Comparison of ENCODE assay signal across 33 cellular contexts in the genomic region with DNA sequence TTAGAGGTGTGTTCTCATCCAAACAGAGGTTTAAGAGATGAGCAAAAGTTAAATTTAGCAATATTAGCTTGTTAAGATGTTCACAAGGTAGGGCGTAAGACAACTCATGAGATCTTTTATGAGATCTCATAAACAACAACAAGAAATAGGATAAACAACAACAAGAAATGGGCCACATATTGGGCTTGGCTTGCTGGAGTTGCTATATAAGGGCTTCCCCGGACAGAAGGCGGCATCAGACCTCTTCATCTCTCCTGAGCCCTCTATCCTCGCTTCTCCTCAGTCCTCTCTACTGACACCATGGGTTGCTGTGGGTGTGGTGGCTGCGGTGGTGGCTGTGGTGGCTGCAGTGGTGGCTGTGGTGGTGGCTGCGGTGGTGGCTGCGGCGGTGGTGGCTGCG. TPM values are rescaled to one million over a fixed set of nuclear protein-coding genes. Genes with fewer than 3 reads are reported as not detected.
"Had no signal": no experiment of that assay in that cellular context is flagged by ENCODE, and none has a peak within 500 bp of the region (broad histone marks: within the 10 kb centered on the region; RNA-seq: fewer than 3 reads in every experiment).

Gene SCYGR8, plus strand, starts transcription at position 301 of the 400 bp plus-strand sequence. Its CDS starts 0 bp downstream, at position 301.

- FAIRE-seq: endometrium, islet of Langerhans, keratinocyte had no signal

- H3K9me3 Mint-ChIP-seq: dendritic cell treated with granulocyte-macrophage colony-stimulating factor and Interleukin-4, amounts not matched to agents 40 ng/mL and 50 ng/mL, for 4 days; effector memory CD8-positive, alpha-beta T cell; endodermal cell; mesothelial cell of epicardium had no signal

- H3K4me3 ChIP-seq: colonic mucosa, esophagus squamous epithelium, gastrocnemius medialis, heart right ventricle, left lung, lower lobe of right lung, mucosa of descending colon had no signal

- H3K4me3 Mint-ChIP-seq: dendritic cell treated with granulocyte-macrophage colony-stimulating factor and Interleukin-4, amounts not matched to agents 40 ng/mL and 50 ng/mL, for 4 days; effector memory CD8-positive, alpha-beta T cell; endodermal cell; mesothelial cell of epicardium had no signal

- DNase-seq: colonic mucosa; cortex of kidney; effector CD8-positive, alpha-beta T cell; effector memory CD8-positive, alpha-beta T cell; endodermal cell; erythroblast; esophagus squamous epithelium; foreskin fibroblast; foreskin melanocyte; gastrocnemius medialis; glutamatergic neuron; head of caudate nucleus; heart right ventricle; hippocampal formation; left cardiac atrium; left lung; left ventricle myocardium superior; lower lobe of right lung; mesenchymal stem cell; mucosa of descending colon had no signal

- H3K4me1 Mint-ChIP-seq: endodermal cell, mesothelial cell of epicardium had no signal

- H3K36me3 ChIP-seq: colonic mucosa, esophagus squamous epithelium, gastrocnemius medialis, heart right ventricle, left lung, lower lobe of right lung had no signal

- H3K27ac Mint-ChIP-seq: dendritic cell treated with granulocyte-macrophage colony-stimulating factor and Interleukin-4, amounts not matched to agents 40 ng/mL and 50 ng/mL, for 4 days; effector memory CD8-positive, alpha-beta T cell; endodermal cell; mesothelial cell of epicardium had no signal

- H3K36me3 Mint-ChIP-seq: mesothelial cell of epicardium had no signal

- H3K27me3 ChIP-seq: colonic mucosa, esophagus squamous epithelium, gastrocnemius medialis, left lung had no signal

- H3K9me3 ChIP-seq: colonic mucosa, esophagus squamous epithelium, gastrocnemius medialis, heart right ventricle, left lung, lower lobe of right lung, mucosa of descending colon had no signal

- H3K4me1 ChIP-seq: colonic mucosa, esophagus squamous epithelium, gastrocnemius medialis, heart right ventricle, left lung, lower lobe of right lung had no signal

- ATAC-seq: effector memory CD8-positive, alpha-beta T cell; esophagus mucosa; gastrocnemius medialis; heart right ventricle; left cardiac atrium; left lung; left ventricle myocardium superior; lower lobe of right lung; mucosa of descending colon had no signal

- H3K27ac ChIP-seq: colonic mucosa, epithelial cell of prostate, esophagus squamous epithelium, gastrocnemius medialis, heart right ventricle, left lung, lower lobe of right lung had no signal

RNA-seq across cellular contexts. Expression of gene SCYGR8, which starts in this region (rescaled TPM):
- total RNA-seq: colonic mucosa, dermis microvascular lymphatic vessel endothelial cell, endodermal cell, esophagus mucosa, esophagus squamous epithelium, gastrocnemius medialis, glomerular endothelial cell, heart right ventricle, kidney epithelial cell, left cardiac atrium, left lung, left ventricle myocardium superior, lower lobe of right lung, lung microvascular endothelial cell, mesenteric fat pad, mesothelial cell of epicardium, mucosa of descending colon, myocyte had no signal
- polyA plus RNA-seq: heart right ventricle, keratinocyte had no signal
